Comparison of ENCODE assay signal across 8 cellular contexts in genomic region chr19:36972594-36972993, GRCh38. TPM values are rescaled to one million over a fixed set of nuclear protein-coding genes. Genes with fewer than 3 reads are reported as not detected.
DNase-seq lines count a peak whose midpoint lies in the region; ATAC-seq and TF ChIP-seq lines count a peak whose summit lies in the region.

No MANE protein-coding gene starts in this region.

- H3K4me3 Mint-ChIP-seq in activated naive CD4-positive, alpha-beta T cell treated with anti-CD3 and anti-CD28 coated beads for 36 hours: peak overlapping the region; percentile 92

- H3K4me3 ChIP-seq in mammary epithelial cell (replicated peaks in 1 of 3; ENCODE audit: insufficient read depth in 1 of 3, low read depth in 2 of 3, low read length in 3 of 3) (peak overlapping the region; percentile 57 to 61 (median 60)), right lobe of liver (peak overlapping the region; percentile 60 to 80 (median 60)), tibial nerve (peak overlapping the region; percentile 39 to 73 (median 52))

- TF ChIP-seq EP300 in tibial nerve (IDR thresholded peaks at IDR 0.05): no peak

- peaks cover 11% of the 10 kb centered on the region for H3K4me1 Mint-ChIP-seq in activated naive CD4-positive, alpha-beta T cell treated with anti-CD3 and anti-CD28 coated beads for 36 hours (ENCODE audit: low read depth)

- H3K9me3 ChIP-seq in mammary epithelial cell (replicated peaks; ENCODE audit: insufficient read depth, low read length) (peaks cover 12% of the 10 kb centered on the region), right lobe of liver (no peaks in the 10 kb centered on the region), tibial nerve (peaks cover 0 to 8% (median 0%) of the 10 kb centered on the region in 4 donors)

- dilution Hi-C loops in mammary epithelial cell (cut with HindIII; ENCODE audit: low sequenced_read_pairs): no loop called here

- H3K27me3 Mint-ChIP-seq in activated naive CD4-positive, alpha-beta T cell treated with anti-CD3 and anti-CD28 coated beads for 36 hours (ENCODE audit: low read depth): no peaks in the 10 kb centered on the region

- H2AFZ ChIP-seq in mammary epithelial cell (ENCODE audit: low read depth, low read length): peak overlapping the region; percentile 90

- in situ Hi-C loops in mammary epithelial cell (cut with MboI; ENCODE audit: low sequenced_read_pairs in 2 of 2): no loop called here

- H3K27ac ChIP-seq in mammary epithelial cell (ENCODE audit: insufficient read depth, low read depth, low read length) (no peak overlapping the region), right lobe of liver (peak overlapping the region; percentile 3 to 79 (median 65)), tibial nerve (peak overlapping the region in 2 of 4 donors; percentile 60 to 61)

- no peak for DNase-seq in activated naive CD4-positive, alpha-beta T cell treated with anti-CD3 and anti-CD28 coated beads for 36 hours
- no peak for DNase-seq in activated naive CD4-positive, alpha-beta T cell treated with anti-CD3 and anti-CD28 coated beads, Interleukin-2, amount 50 U/mL, for 16 hours
- DNase-seq in mammary epithelial cell (no peak), right lobe of liver (peak; percentile 13 to 52 (median 40)), tibial nerve (ENCODE audit: low spot score in 2 of 2) (no peak), MV-4-11 (lab: John Stamatoyannopoulos, UW) (no peak), GM20000 (ENCODE audit: low spot score) (no peak)

- CTCF ChIA-PET in activated naive CD4-positive, alpha-beta T cell treated with anti-CD3 and anti-CD28 coated beads for 36 hours (lab: Charles Lee): interaction anchor here (0.8 kb wide), 1 partner anchor 61 kb away, joined by 3 read pairs; no protein-coding TSS in a partner anchor
- CTCF ChIA-PET in mammary epithelial cell (lab: Charles Lee; ENCODE audit: low non-redundant PET): no interaction called here

- no TSS peak for BruUV-seq in mammary epithelial cell (replicated peaks; lab: Mats Ljungman, UMichigan)

- TF ChIP-seq POLR2A in right lobe of liver (IDR thresholded peaks at IDR 0.05) (no peak), tibial nerve (IDR thresholded peaks at IDR 0.05) (no peak)

- no peaks in the 10 kb centered on the region for H3K27me3 ChIP-seq in mammary epithelial cell (ENCODE audit: insufficient read depth, low read length)
- no peaks in the 10 kb centered on the region for H3K27me3 ChIP-seq in right lobe of liver
- H3K27me3 ChIP-seq in tibial nerve: no peaks in the 10 kb centered on the region

- 100% methylated on average over 1 of the region's 26 CpGs for WGBS in mammary epithelial cell (ENCODE audit: low coverage, missing lambda C conversion rate)
- 61% methylated on average over 4 of the region's 26 CpGs for WGBS in right lobe of liver (ENCODE audit: insufficient coverage, low coverage, low lambda C conversion rate, missing lambda C conversion rate)
- 22 to 50% methylated on average over 16 to 22 of the region's 26 CpGs for WGBS in tibial nerve, 2 donors

- no peaks in the 10 kb centered on the region for H3K79me2 ChIP-seq in mammary epithelial cell (ENCODE audit: insufficient read depth, low read length)

- peaks cover 7% of the 10 kb centered on the region for H3K9me3 Mint-ChIP-seq in activated naive CD4-positive, alpha-beta T cell treated with anti-CD3 and anti-CD28 coated beads for 36 hours

- H3K36me3 ChIP-seq in mammary epithelial cell (ENCODE audit: insufficient read depth, low read length): no peaks in the 10 kb centered on the region
- no peaks in the 10 kb centered on the region for H3K36me3 ChIP-seq in right lobe of liver
- peaks cover 0 to 49% (median 0%) of the 10 kb centered on the region in 3 donors for H3K36me3 ChIP-seq in tibial nerve

- H3K27ac Mint-ChIP-seq in activated naive CD4-positive, alpha-beta T cell treated with anti-CD3 and anti-CD28 coated beads for 36 hours: peak overlapping the region; percentile 95

- H4K20me1 ChIP-seq in mammary epithelial cell (ENCODE audit: insufficient read depth, low read length): no peaks in the 10 kb centered on the region

- peaks cover 26% of the 10 kb centered on the region for H3K36me3 Mint-ChIP-seq in activated naive CD4-positive, alpha-beta T cell treated with anti-CD3 and anti-CD28 coated beads for 36 hours (ENCODE audit: low read depth)

- intact Hi-C loops in activated naive CD4-positive, alpha-beta T cell treated with anti-CD3 and anti-CD28 coated beads for 36 hours (cut with micrococcal nuclease): loop anchor here (2.0 to 5.0 kb wide), 4 partner anchors 106 to 930 kb away; partner anchors contain the start of genes ZNF420 and ZNF527
- intact Hi-C loops in mammary epithelial cell (cut with micrococcal nuclease) (loop anchor here (5.0 kb wide), 1 partner anchor 360 kb away; a partner anchor contains a TSS), right lobe of liver (cut with DNase I) (no loop called here)

- TF ChIP-seq CTCF in mammary epithelial cell (conservative IDR thresholded peaks at IDR 0.05 in 1 of 2, IDR thresholded peaks at IDR 0.05 in 1 of 2; ENCODE audit: extremely low read depth in 1 of 2, insufficient read depth in 1 of 2, low read depth in 1 of 2, low read length in 2 of 2) (no peak), right lobe of liver (IDR thresholded peaks at IDR 0.05) (no peak), tibial nerve (IDR thresholded peaks at IDR 0.05) (no peak), GM20000 (IDR thresholded peaks at IDR 0.05; ENCODE audit: extremely low read depth, missing control alignments) (no peak)

- no peak overlapping the region for H3K9ac ChIP-seq in mammary epithelial cell (ENCODE audit: insufficient read depth, low read length)

- peaks cover 7% of the 10 kb centered on the region for H3K4me1 ChIP-seq in mammary epithelial cell (ENCODE audit: insufficient read depth, low read length)
- peaks cover 0 to 4% (median 0%) of the 10 kb centered on the region in 4 donors for H3K4me1 ChIP-seq in right lobe of liver
- peaks cover 0 to 17% (median 2%) of the 10 kb centered on the region in 4 donors for H3K4me1 ChIP-seq in tibial nerve

- peak overlapping the region; percentile 77 for H3K4me2 ChIP-seq in mammary epithelial cell (ENCODE audit: insufficient read depth, low read depth, low read length)

- ATAC-seq in right lobe of liver: peak in 1 of 4 donors; percentile 11
- ATAC-seq in activated CD4-positive, CD25-positive, alpha-beta regulatory T cell treated with anti-CD3 and anti-CD28 coated beads, Interleukin-2, amount 50 U/mL, for 24 hours: no peak

RNA-seq across cellular contexts. Expression of gene ZNF568, which starts 56.5 kb away (rescaled TPM):
- 1 to 10 TPM; 5.3 to 6.3 TPM for total RNA-seq in activated naive CD4-positive, alpha-beta T cell treated with anti-CD3 and anti-CD28 coated beads for 36 hours
- total RNA-seq in mammary epithelial cell: 10 to 100 TPM in 1 of 2 donors, 1 to 10 TPM in 1; 9.4 to 15.7 TPM
- 1.9 TPM for polyA plus RNA-seq in mammary epithelial cell
- not detected for polyA minus RNA-seq in mammary epithelial cell
- 1 to 10 TPM; 1.9 to 4.9 (median 2.2) TPM for total RNA-seq in right lobe of liver
- 10 to 100 TPM in 3 of 4 donors, 1 to 10 TPM in 1; 8.7 to 23.7 (median 12.6) TPM for total RNA-seq in tibial nerve

RNA-seq across cellular contexts. Expression of gene ZNF829, which starts 56.5 kb away (rescaled TPM):
- total RNA-seq in activated naive CD4-positive, alpha-beta T cell treated with anti-CD3 and anti-CD28 coated beads for 36 hours: 1 to 10 TPM; 3.5 to 3.7 TPM
- total RNA-seq in mammary epithelial cell: 1 to 10 TPM; 5.1 to 6.0 TPM
- polyA plus RNA-seq in mammary epithelial cell: 0.62 TPM
- not detected for polyA minus RNA-seq in mammary epithelial cell
- total RNA-seq in right lobe of liver: under 1 TPM; 0.55 to 0.95 (median 0.78) TPM
- total RNA-seq in tibial nerve: 1 to 10 TPM; 3.3 to 6.5 (median 4.1) TPM

Comparison
In these comparisons a context has a peak if more than half of its experiments do, and no peak if none do; other contexts are left out.
1. DNase-seq: peak in right lobe of liver (3 of 3); none in activated naive CD4-positive, alpha-beta T cell treated with anti-CD3 and anti-CD28 coated beads for 36 hours (single experiment), activated naive CD4-positive, alpha-beta T cell treated with anti-CD3 and anti-CD28 coated beads, Interleukin-2, amount 50 U/mL, for 16 hours (single experiment), mammary epithelial cell (single experiment), tibial nerve (0 of 2), MV-4-11 (single experiment) and GM20000 (single experiment).
2. intact Hi-C loops: an anchor here in activated naive CD4-positive, alpha-beta T cell treated with anti-CD3 and anti-CD28 coated beads for 36 hours (2.0 to 5.0 kb wide) and mammary epithelial cell (5.0 kb wide); none called in right lobe of liver.
3. Peak in every context shown above with its lines, with median percentiles within 50 percentile points of each other: H3K4me3 ChIP-seq.